In genomic region chr7:117035463-117035862, GRCh38 we compare ENCODE assay signal across 21 cellular contexts.
"Had no signal": no experiment of that assay in that cellular context is flagged by ENCODE, and none has a peak within 500 bp of the region (broad histone marks: within the 10 kb centered on the region; RNA-seq: fewer than 3 reads in every experiment).

No MANE protein-coding gene starts in this region.

- H3K4me3 ChIP-seq: colonic mucosa, esophagus muscularis mucosa, hepatocyte, neural progenitor cell, pancreas, uterus had no signal

- H3K4me3 Mint-ChIP-seq: activated CD4-positive, alpha-beta T cell treated with anti-CD3 and anti-CD28 coated beads, Interleukin-2, amount 10 ng/mL, durations not matched to agents 24 days and 14 days; activated CD8-positive, alpha-beta T cell treated with anti-CD3 and anti-CD28 coated beads for 36 hours; activated naive CD8-positive, alpha-beta T cell treated with anti-CD3 and anti-CD28 coated beads for 36 hours; activated T-helper 17 cell treated with anti-CD3 and anti-CD28 coated beads, Interleukin-2, amount 50 U/mL, for 72 hours; memory B cell; neural progenitor cell; stimulated activated memory B cell treated with anti-CD40 and anti-IgM and Interleukin-4, amounts not matched to agents 10 μg/mL and 1 μg/mL and 100 μg/mL, for 72 hours had no signal

- H3K9me3 Mint-ChIP-seq: activated T-helper 17 cell treated with anti-CD3 and anti-CD28 coated beads, Interleukin-2, amount 50 U/mL, for 72 hours; memory B cell had no signal

- H3K27me3 Mint-ChIP-seq: activated CD8-positive, alpha-beta T cell treated with anti-CD3 and anti-CD28 coated beads for 36 hours; activated naive CD8-positive, alpha-beta T cell treated with anti-CD3 and anti-CD28 coated beads for 36 hours; activated T-helper 17 cell treated with anti-CD3 and anti-CD28 coated beads, Interleukin-2, amount 50 U/mL, for 72 hours; memory B cell; stimulated activated memory B cell treated with anti-CD40 and anti-IgM and Interleukin-4, amounts not matched to agents 10 μg/mL and 1 μg/mL and 100 μg/mL, for 72 hours had no signal

- H3K27me3 ChIP-seq: colonic mucosa, esophagus muscularis mucosa, hepatocyte, neural progenitor cell, pancreas, uterus had no signal

- H3K27ac Mint-ChIP-seq: activated CD4-positive, alpha-beta T cell treated with anti-CD3 and anti-CD28 coated beads, Interleukin-2, amount 10 ng/mL, durations not matched to agents 24 days and 14 days; activated CD8-positive, alpha-beta T cell treated with anti-CD3 and anti-CD28 coated beads for 36 hours; activated naive CD8-positive, alpha-beta T cell treated with anti-CD3 and anti-CD28 coated beads for 36 hours; activated T-helper 17 cell treated with anti-CD3 and anti-CD28 coated beads, Interleukin-2, amount 50 U/mL, for 72 hours; memory B cell; neural progenitor cell; stimulated activated memory B cell treated with anti-CD40 and anti-IgM and Interleukin-4, amounts not matched to agents 10 μg/mL and 1 μg/mL and 100 μg/mL, for 72 hours had no signal

- H3K9me3 ChIP-seq: colonic mucosa, esophagus muscularis mucosa, pancreas, uterus had no signal

- FAIRE-seq: endometrium, pancreas had no signal

- H3K4me1 Mint-ChIP-seq: activated CD4-positive, alpha-beta T cell treated with anti-CD3 and anti-CD28 coated beads, Interleukin-2, amount 10 ng/mL, durations not matched to agents 24 days and 14 days; activated T-helper 17 cell treated with anti-CD3 and anti-CD28 coated beads, Interleukin-2, amount 50 U/mL, for 72 hours had no signal

- H3K36me3 Mint-ChIP-seq: memory B cell had no signal

- DNase-seq: activated CD4-positive, alpha-beta T cell treated with anti-CD3 and anti-CD28 coated beads, Interleukin-2, amount 10 ng/mL, durations not matched to agents 24 days and 14 days; activated CD8-positive, alpha-beta T cell treated with anti-CD3 and anti-CD28 coated beads for 36 hours; activated naive CD4-positive, alpha-beta T cell; activated naive CD8-positive, alpha-beta T cell treated with anti-CD3 and anti-CD28 coated beads for 36 hours; activated T-cell treated with anti-CD3 and anti-CD28 coated beads, Interleukin-2, amount 50 U/mL, for 1 hour; amniotic stem cell; central memory CD4-positive, alpha-beta T cell; colonic mucosa; pancreas; stimulated activated CD4-positive, alpha-beta T cell treated with anti-CD3 and anti-CD28 coated beads, Interleukin-4, amount 100 ng/mL, for 24 hours; T-helper 1 cell; T-helper 9 cell; uterus had no signal

- H3K36me3 ChIP-seq: colonic mucosa, esophagus muscularis mucosa, neural progenitor cell, pancreas, uterus had no signal

- H3K4me1 ChIP-seq: colonic mucosa, neural progenitor cell, uterus had no signal

- H3K27ac ChIP-seq: colonic mucosa, esophagus muscularis mucosa, hepatocyte, neural progenitor cell, pancreas had no signal

- ATAC-seq: activated CD8-positive, alpha-beta T cell treated with anti-CD3 and anti-CD28 coated beads for 36 hours; activated T-helper 17 cell treated with anti-CD3 and anti-CD28 coated beads, Interleukin-2, amount 50 U/mL, for 72 hours; sciatic nerve; stimulated activated memory B cell treated with anti-CD40 and anti-IgM and Interleukin-4, amounts not matched to agents 10 μg/mL and 1 μg/mL and 100 μg/mL, for 72 hours had no signal
